31 cellular contexts compared by ENCODE assay signal in the genomic region with DNA sequence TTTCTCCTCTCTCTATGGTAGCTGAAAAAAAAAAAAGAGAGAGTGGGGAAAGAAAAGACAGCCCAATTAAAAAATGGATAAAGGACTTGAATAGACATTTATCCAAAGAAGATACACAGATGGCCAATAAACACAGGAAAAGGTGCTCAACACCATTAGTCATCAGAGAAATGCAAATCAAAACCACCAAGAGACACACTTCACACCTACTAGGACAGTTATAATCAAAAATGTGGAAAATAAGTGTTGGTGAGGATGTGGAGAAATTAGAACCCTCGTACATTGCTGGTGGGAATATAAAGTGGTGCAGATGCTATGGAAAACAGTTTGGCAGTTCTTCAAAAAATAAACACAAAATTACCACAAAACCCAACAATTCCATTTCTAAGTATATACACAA.
DNase-seq lines count a peak whose midpoint lies in the region; ATAC-seq, FAIRE-seq and TF ChIP-seq lines count a peak whose summit lies in the region.
"Had no signal": no experiment of that assay in that cellular context is flagged by ENCODE, and none has a peak within 500 bp of the region (broad histone marks: within the 10 kb centered on the region; RNA-seq: fewer than 3 reads in every experiment).

No MANE protein-coding gene starts in this region.

- H3K4me1 ChIP-seq in DOHH2 (ENCODE audit: control insufficient read depth, low read length) = peaks cover 100% of the 10 kb centered on the region
- H3K4me1 ChIP-seq in colonic mucosa = no peaks in the 10 kb centered on the region
- H3K4me1 ChIP-seq in heart right ventricle = no peaks in the 10 kb centered on the region
- H3K4me1 ChIP-seq: esophagus squamous epithelium, gastrocnemius medialis had no signal

- peaks cover 15% of the 10 kb centered on the region for H3K9me3 ChIP-seq in DOHH2 (ENCODE audit: control insufficient read depth, insufficient read depth, low read length)
- H3K9me3 ChIP-seq in SU-DHL-6 (ENCODE audit: insufficient read depth, low read length) = no peaks in the 10 kb centered on the region
- no peaks in the 10 kb centered on the region for H3K9me3 ChIP-seq in colonic mucosa
- H3K9me3 ChIP-seq in heart right ventricle = peaks cover 0 to 4% (median 0%) of the 10 kb centered on the region in 11 donors
- H3K9me3 ChIP-seq: esophagus squamous epithelium, gastrocnemius medialis had no signal

- H3K9ac ChIP-seq in SU-DHL-6 (ENCODE audit: low read length) = peak overlapping the region; percentile 60
- H3K9ac ChIP-seq in colonic mucosa (ENCODE audit: low read depth in 2 of 2, low read length in 2 of 2) = no peak overlapping the region

- H3K27ac ChIP-seq in DOHH2 (ENCODE audit: low read depth, low read length) (peak overlapping the region; percentile 100), SU-DHL-6 (ENCODE audit: low read depth, low read length) (peak overlapping the region; percentile 100), colonic mucosa (no peak overlapping the region), heart right ventricle (no peak overlapping the region)
- H3K27ac ChIP-seq: esophagus squamous epithelium, gastrocnemius medialis, HL-60 had no signal

- peak; percentile 32 for ATAC-seq in GM19324 (IDR thresholded peaks at IDR 0.05; ENCODE audit: low FRiP score, unreplicated experiment)
- ATAC-seq in HG02610 (IDR thresholded peaks at IDR 0.05; ENCODE audit: unreplicated experiment) = peak; percentile 30
- no peak for ATAC-seq in heart right ventricle
- ATAC-seq: gastrocnemius medialis, left lobe of liver, Right ventricle myocardium inferior had no signal

- no peaks in the 10 kb centered on the region for H3K79me2 ChIP-seq in DOHH2 (ENCODE audit: control insufficient read depth, low read length)
- H3K79me2 ChIP-seq in SU-DHL-6 (ENCODE audit: insufficient read depth, low read length) = no peaks in the 10 kb centered on the region

- H3K4me2 ChIP-seq in DOHH2 (ENCODE audit: low read length) (peak overlapping the region; percentile 57), SU-DHL-6 (ENCODE audit: low read depth, low read length, poor library complexity, severe bottlenecking) (peak overlapping the region; percentile 60)

- DNase-seq in colonic mucosa = no peak
- no peak for DNase-seq in heart right ventricle
- DNase-seq in H54 (ENCODE audit: insufficient read length, low spot score) = no peak
- no peak for DNase-seq in stimulated activated naive CD4-positive, alpha-beta T cell (lab: John Stamatoyannopoulos, UW)
- DNase-seq: activated CD4-positive, alpha-beta T cell treated with anti-CD3 and anti-CD28 coated beads, Interleukin-2, amount 50 U/mL, for 48 hours; activated CD4-positive, CD25-positive, alpha-beta regulatory T cell; activated CD8-positive, alpha-beta memory T cell treated with anti-CD3 and anti-CD28 coated beads, Interleukin-2, amount 50 U/mL, for 48 hours; activated naive CD8-positive, alpha-beta T cell treated with anti-CD3 and anti-CD28 coated beads, Interleukin-2, amount 10 ng/mL, durations not matched to agents 7 days and 5 days; AML-193; caudate nucleus; esophagus squamous epithelium; gastrocnemius medialis; GF-D8; hypothalamus; mesendoderm; NCI-H1092; NCI-H1930; NCI-H226; NCI-H774; OCI-M1; stimulated activated CD8-positive, alpha-beta memory T cell treated with anti-CD3 and anti-CD28 coated beads, Interleukin-4, amount 100 ng/mL, for 48 hours; trophoblast cell had no signal

- TF ChIP-seq POLR2A in H54 (IDR thresholded peaks at IDR 0.05; ENCODE audit: low read depth, low read length) = no peak

- peaks cover 43% of the 10 kb centered on the region for H3F3A ChIP-seq in DOHH2 (ENCODE audit: control insufficient read depth, insufficient read depth)
- H3F3A ChIP-seq in SU-DHL-6 (ENCODE audit: insufficient read depth) = peaks cover 67% of the 10 kb centered on the region

- peaks cover 30% of the 10 kb centered on the region for H3K36me3 ChIP-seq in DOHH2 (ENCODE audit: control insufficient read depth, low read length)
- H3K36me3 ChIP-seq in SU-DHL-6 (ENCODE audit: low read length) = 0 out of 2 replicates have a peak, but pooled peaks cover 3% of the 10 kb centered on the region
- no peaks in the 10 kb centered on the region for H3K36me3 ChIP-seq in colonic mucosa
- no peaks in the 10 kb centered on the region for H3K36me3 ChIP-seq in heart right ventricle
- H3K36me3 ChIP-seq: esophagus squamous epithelium, gastrocnemius medialis had no signal

- H4K20me1 ChIP-seq in DOHH2 (ENCODE audit: control insufficient read depth, insufficient read depth, low read depth, low read length) = no peaks in the 10 kb centered on the region
- no peaks in the 10 kb centered on the region for H4K20me1 ChIP-seq in SU-DHL-6 (ENCODE audit: low read depth, low read length)

- no peaks in the 10 kb centered on the region for H3K9me2 ChIP-seq in DOHH2 (replicated peaks; ENCODE audit: control insufficient read depth, low read length)
- H3K9me2 ChIP-seq in SU-DHL-6 (replicated peaks; ENCODE audit: insufficient read depth, low read length) = no peaks in the 10 kb centered on the region

- WGBS in heart right ventricle, 2 donors = 68 to 77% methylated on average over 1 of the region's 1 CpG

- H3K27me3 ChIP-seq in DOHH2 (ENCODE audit: control insufficient read depth, low read length) (no peaks in the 10 kb centered on the region), SU-DHL-6 (ENCODE audit: low read length) (no peaks in the 10 kb centered on the region), colonic mucosa (no peaks in the 10 kb centered on the region), heart right ventricle (peaks cover 0 to 5% (median 0%) of the 10 kb centered on the region in 7 donors)
- H3K27me3 ChIP-seq: esophagus squamous epithelium, gastrocnemius medialis had no signal

- no peak overlapping the region for H2AFZ ChIP-seq in SU-DHL-6 (ENCODE audit: low read depth, low read length, severe bottlenecking)

- intact Hi-C loops in colonic mucosa (cut with DNase I) (no loop called here), heart right ventricle (cut with DNase I) (loop anchor here in 1 of 10 donors (5.0 kb wide), 1 partner anchor 292 kb away; no protein-coding TSS in a partner anchor)

- H3K4me3 ChIP-seq in DOHH2 (ENCODE audit: low read length) (peak overlapping the region; percentile 54), SU-DHL-6 (ENCODE audit: insufficient read depth, low read length, poor library complexity, severe bottlenecking) (no peak overlapping the region), colonic mucosa (no peak overlapping the region), heart right ventricle (no peak overlapping the region)
- H3K4me3 ChIP-seq: esophagus squamous epithelium, gastrocnemius medialis had no signal

- FAIRE-seq in H54 (lab: Jason Lieb, UNC) = no peak
- FAIRE-seq: A204.1, astrocyte had no signal

- TF ChIP-seq CTCF in DOHH2 (IDR thresholded peaks at IDR 0.05; ENCODE audit: low read depth, low read length, poor library complexity, severe bottlenecking) (no peak), SU-DHL-6 (IDR thresholded peaks at IDR 0.05; ENCODE audit: insufficient read depth, low read length, poor library complexity, severe bottlenecking) (no peak), colonic mucosa (IDR thresholded peaks at IDR 0.05) (no peak), heart right ventricle (IDR thresholded peaks at IDR 0.05) (no peak)

Comparison
In these comparisons a context has a peak if more than half of its experiments do, and no peak if none do; other contexts are left out.
1. H3K27ac ChIP-seq: peak in DOHH2 (single experiment) and SU-DHL-6 (single experiment); none in colonic mucosa (single experiment) and heart right ventricle (0 of 10).
2. ATAC-seq: peak in GM19324 (single experiment) and HG02610 (single experiment); none in heart right ventricle (0 of 8).